7 cellular contexts compared by ENCODE assay signal in the genomic region with DNA sequence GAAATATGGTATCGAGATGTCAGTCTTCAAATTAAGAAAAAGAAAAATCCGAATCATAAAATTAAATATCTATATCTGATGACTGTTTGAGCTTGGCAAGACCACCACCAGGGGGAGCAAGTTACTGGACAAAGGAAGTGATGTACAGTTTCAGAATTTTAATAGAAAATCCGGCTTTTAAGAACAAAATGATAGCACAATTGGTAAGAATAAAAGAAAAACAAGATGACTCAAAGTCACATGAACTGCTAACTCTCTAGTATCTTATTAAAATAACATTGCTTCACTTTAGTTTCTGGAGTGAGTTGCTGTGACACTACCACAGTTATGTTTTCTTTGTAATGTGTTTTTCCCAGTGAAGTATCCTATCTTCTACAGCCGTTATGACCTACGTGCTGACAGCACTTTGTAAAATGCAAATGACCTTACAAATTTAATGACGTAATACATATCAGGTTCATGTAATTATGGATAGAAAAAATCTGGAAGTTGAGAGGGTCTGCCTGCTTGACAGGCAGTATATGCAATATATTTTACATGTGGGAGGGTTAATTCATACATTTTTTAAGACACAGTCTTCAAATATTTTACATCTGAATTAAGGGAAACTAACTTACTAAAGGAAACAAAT.
DNase-seq lines count a peak whose midpoint lies in the region; ATAC-seq and TF ChIP-seq lines count a peak whose summit lies in the region.

No MANE protein-coding gene starts in this region.

- TF ChIP-seq CTCF in DND-41 (IDR thresholded peaks at IDR 0.05; ENCODE audit: borderline replicate concordance, extremely low read depth, low read length, poor library complexity, severe bottlenecking) (peak; percentile 68), GM20000 (IDR thresholded peaks at IDR 0.05; ENCODE audit: extremely low read depth, missing control alignments) (peak; percentile 64), kidney epithelial cell (IDR thresholded peaks at IDR 0.05; ENCODE audit: insufficient read depth, low read length, poor library complexity, severe bottlenecking) (peak; percentile 74), testis (IDR thresholded peaks at IDR 0.05) (peak; percentile 36 to 75 (median 66))

- TF ChIP-seq POLR2A in testis (IDR thresholded peaks at IDR 0.05): no peak

- intact Hi-C loops in testis (cut with DNase I; ENCODE audit: low total_unique reads): no loop called here

- DNase-seq in DND-41: peak; percentile 36
- peak; percentile 19 for DNase-seq in GM20000 (ENCODE audit: low spot score)
- peak; percentile 47 for DNase-seq in NCI-H2029 treated with DMSO at 0.1 percent for 48 hours (lab: John Stamatoyannopoulos, UW)
- peak; percentile 78 for DNase-seq in astrocyte of the hippocampus (ENCODE audit: low read depth, low spot score)
- DNase-seq in kidney epithelial cell (ENCODE audit: low read depth): peak; percentile 5
- DNase-seq in testis: peak; percentile 78

- no peak overlapping the region for H3K9ac ChIP-seq in DND-41 (ENCODE audit: low read depth, low read length)

- WGBS in testis, 2 donors: 29 to 38% methylated on average over 6 of the region's 6 CpGs

- H3K27ac ChIP-seq in DND-41 (ENCODE audit: low read length): no peak overlapping the region
- no peak overlapping the region for H3K27ac ChIP-seq in testis

- H3K79me2 ChIP-seq in DND-41 (ENCODE audit: insufficient read depth, low read length): no peaks in the 10 kb centered on the region

- H2AFZ ChIP-seq in DND-41 (ENCODE audit: low read depth, low read length): no peak overlapping the region

- H3K27me3 ChIP-seq in DND-41 (ENCODE audit: insufficient read depth, low read length, poor library complexity): no peaks in the 10 kb centered on the region
- H3K27me3 ChIP-seq in kidney epithelial cell (ENCODE audit: control insufficient read depth, insufficient read depth, low read length): no peaks in the 10 kb centered on the region
- no peaks in the 10 kb centered on the region for H3K27me3 ChIP-seq in testis

- no peaks in the 10 kb centered on the region for H4K20me1 ChIP-seq in DND-41 (ENCODE audit: insufficient read depth, low read length)

- H3K4me2 ChIP-seq in DND-41 (ENCODE audit: insufficient read depth, low read length): no peak overlapping the region

- H3K9me3 ChIP-seq in DND-41 (ENCODE audit: insufficient read depth, low read length, severe bottlenecking): no peaks in the 10 kb centered on the region
- no peaks in the 10 kb centered on the region for H3K9me3 ChIP-seq in testis

- H3K4me1 ChIP-seq in DND-41 (ENCODE audit: insufficient read depth, low read length) (no peaks in the 10 kb centered on the region), testis (no peaks in the 10 kb centered on the region)

- H3K36me3 ChIP-seq in DND-41 (ENCODE audit: insufficient read depth, low read length): no peaks in the 10 kb centered on the region
- H3K36me3 ChIP-seq in kidney epithelial cell (ENCODE audit: control insufficient read depth, insufficient read depth, low read length): no peaks in the 10 kb centered on the region
- H3K36me3 ChIP-seq in testis (ENCODE audit: low read depth, missing control alignments): no peaks in the 10 kb centered on the region

- H3K4me3 ChIP-seq in DND-41 (ENCODE audit: low read depth in 1 of 2, low read length in 2 of 2): no peak overlapping the region
- H3K4me3 ChIP-seq in kidney epithelial cell (ENCODE audit: low read depth, low read length): no peak overlapping the region
- no peak overlapping the region for H3K4me3 ChIP-seq in testis

- ATAC-seq in DND-41 (ENCODE audit: insufficient read depth, low read depth): peak; percentile 45; the same call in 1 of the 3 replicates
- ATAC-seq in HG03469 (IDR thresholded peaks at IDR 0.05; ENCODE audit: unreplicated experiment): no peak

Comparison
In these comparisons a context has a peak if more than half of its experiments do, and no peak if none do; other contexts are left out.
1. DNase-seq: peak in every context shown above with its lines; median percentile 78 in astrocyte of the hippocampus; 78 in testis; 47 in NCI-H2029 treated with DMSO at 0.1 percent for 48 hours; 36 in DND-41; 19 in GM20000; 5 in kidney epithelial cell.